In the genomic region with DNA sequence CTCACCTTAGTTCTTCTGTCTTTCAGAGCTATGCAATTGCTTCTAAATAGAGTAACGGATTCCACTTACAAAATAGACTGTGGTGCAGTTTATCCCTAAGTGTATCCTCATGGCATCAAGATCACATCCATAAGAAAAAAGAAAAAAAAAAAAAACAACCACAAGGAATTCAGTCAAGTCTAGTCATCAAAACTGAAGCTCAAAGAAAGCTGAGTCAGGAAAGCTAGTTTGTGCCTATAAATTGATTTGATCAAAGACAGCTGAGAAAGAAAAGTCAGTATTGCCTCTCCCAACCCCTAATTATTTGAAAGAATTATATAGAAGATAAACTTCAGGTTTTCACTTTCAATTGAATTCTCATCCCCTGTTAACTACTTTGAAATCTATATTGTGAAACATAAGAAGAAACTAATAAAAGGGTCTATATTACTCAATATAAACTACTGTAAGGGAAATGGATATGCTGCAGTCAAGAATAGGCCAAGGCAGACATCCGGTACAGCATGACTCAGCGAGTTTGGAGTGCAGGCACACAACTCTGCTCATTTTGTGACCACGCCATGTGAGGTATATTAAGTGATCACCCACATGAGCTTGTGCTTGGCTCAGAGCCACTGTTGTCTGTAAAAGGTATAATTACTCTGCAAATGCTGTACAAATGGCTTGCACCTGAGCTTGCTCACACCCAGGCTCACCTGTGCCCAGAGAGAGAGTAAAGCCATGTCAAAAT, we compare ENCODE assay signal across 1 cellular context.
TF ChIP-seq lines count a peak whose summit lies in the region.

No MANE protein-coding gene starts in this region.

TF ChIP-seq in GM23338, 12 proteins besides CTCF, POLR2A, EP300 and RAD21 (continued from another document):
- TF ChIP-seq, protein P1, sequence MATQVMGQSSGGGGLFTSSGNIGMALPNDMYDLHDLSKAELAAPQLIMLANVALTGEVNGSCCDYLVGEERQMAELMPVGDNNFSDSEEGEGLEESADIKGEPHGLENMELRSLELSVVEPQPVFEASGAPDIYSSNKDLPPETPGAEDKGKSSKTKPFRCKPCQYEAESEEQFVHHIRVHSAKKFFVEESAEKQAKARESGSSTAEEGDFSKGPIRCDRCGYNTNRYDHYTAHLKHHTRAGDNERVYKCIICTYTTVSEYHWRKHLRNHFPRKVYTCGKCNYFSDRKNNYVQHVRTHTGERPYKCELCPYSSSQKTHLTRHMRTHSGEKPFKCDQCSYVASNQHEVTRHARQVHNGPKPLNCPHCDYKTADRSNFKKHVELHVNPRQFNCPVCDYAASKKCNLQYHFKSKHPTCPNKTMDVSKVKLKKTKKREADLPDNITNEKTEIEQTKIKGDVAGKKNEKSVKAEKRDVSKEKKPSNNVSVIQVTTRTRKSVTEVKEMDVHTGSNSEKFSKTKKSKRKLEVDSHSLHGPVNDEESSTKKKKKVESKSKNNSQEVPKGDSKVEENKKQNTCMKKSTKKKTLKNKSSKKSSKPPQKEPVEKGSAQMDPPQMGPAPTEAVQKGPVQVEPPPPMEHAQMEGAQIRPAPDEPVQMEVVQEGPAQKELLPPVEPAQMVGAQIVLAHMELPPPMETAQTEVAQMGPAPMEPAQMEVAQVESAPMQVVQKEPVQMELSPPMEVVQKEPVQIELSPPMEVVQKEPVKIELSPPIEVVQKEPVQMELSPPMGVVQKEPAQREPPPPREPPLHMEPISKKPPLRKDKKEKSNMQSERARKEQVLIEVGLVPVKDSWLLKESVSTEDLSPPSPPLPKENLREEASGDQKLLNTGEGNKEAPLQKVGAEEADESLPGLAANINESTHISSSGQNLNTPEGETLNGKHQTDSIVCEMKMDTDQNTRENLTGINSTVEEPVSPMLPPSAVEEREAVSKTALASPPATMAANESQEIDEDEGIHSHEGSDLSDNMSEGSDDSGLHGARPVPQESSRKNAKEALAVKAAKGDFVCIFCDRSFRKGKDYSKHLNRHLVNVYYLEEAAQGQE (IDR thresholded peaks at IDR 0.05; ENCODE audit: unreplicated experiment): no peak
TF ChIP-seq in GM23338: peak in this region for 0.
